ENCODE assay signal across 10 cellular contexts in the genomic region with DNA sequence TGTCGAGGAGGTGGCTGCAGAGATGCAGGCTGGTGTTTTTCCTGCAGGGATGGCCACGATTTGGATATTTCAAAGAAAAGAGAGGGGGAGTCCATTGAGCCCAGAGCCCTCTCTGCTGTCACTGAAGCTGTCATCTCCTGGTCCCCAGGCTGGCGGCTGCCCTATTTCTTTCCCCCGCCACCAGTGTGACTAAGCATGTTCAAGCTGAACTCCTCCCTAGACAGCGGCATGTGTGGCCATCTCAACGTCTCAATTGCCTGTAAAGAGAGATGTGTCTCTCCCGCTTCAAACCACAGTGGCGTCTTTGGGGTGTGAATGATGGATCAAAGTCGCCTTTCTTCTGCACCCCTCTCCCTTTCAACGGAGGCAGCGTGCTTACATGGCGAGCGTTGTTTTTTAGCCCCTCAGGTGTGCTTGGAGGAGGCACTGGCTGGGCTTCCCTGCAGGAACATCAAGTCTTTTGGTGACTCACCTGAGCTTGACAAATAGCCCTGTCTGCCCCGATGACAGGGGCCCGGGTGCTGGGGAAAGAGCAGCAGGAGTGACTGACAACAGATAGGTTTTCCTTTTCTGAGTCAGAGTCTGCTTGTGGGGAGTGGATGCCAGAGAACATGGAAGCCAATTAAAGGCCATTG.
A peak's percentile ranks its signal among the peaks of the same experiment; 100 is the strongest.
DNase-seq lines count a peak whose midpoint lies in the region; ATAC-seq and TF ChIP-seq lines count a peak whose summit lies in the region.
"Had no signal": no experiment of that assay in that cellular context is flagged by ENCODE, and none has a peak within 500 bp of the region (broad histone marks: within the 10 kb centered on the region; RNA-seq: fewer than 3 reads in every experiment).

No MANE protein-coding gene starts in this region.

- H3K27ac ChIP-seq in upper lobe of right lung = no peak overlapping the region

- H3K36me3 ChIP-seq in H7 (replicated peaks; ENCODE audit: control insufficient read depth, insufficient read depth, low read length) = no peaks in the 10 kb centered on the region
- H3K36me3 ChIP-seq in upper lobe of right lung = no peaks in the 10 kb centered on the region

- no peak for ATAC-seq in upper lobe of right lung
- ATAC-seq: CD8-positive, alpha-beta T cell; GM23338 had no signal

- H3K4me3 ChIP-seq in H7 (ENCODE audit: insufficient read depth, low read depth, low read length) (no peak overlapping the region), upper lobe of right lung (no peak overlapping the region)
- H3K4me3 ChIP-seq: BLaER1 treated with 17β-estradiol and CSF1 and Interleukin-3, amounts not matched to agents 10 nM and 100 nM; GM23338 had no signal

- TF ChIP-seq CTCF in upper lobe of right lung (IDR thresholded peaks at IDR 0.05) = no peak

- H3K27me3 ChIP-seq in H7 (ENCODE audit: control insufficient read depth, insufficient read depth, low read length) (no peaks in the 10 kb centered on the region; the same call in 1 of the 2 replicates), upper lobe of right lung (no peaks in the 10 kb centered on the region)

- H3K4me1 ChIP-seq in upper lobe of right lung = no peaks in the 10 kb centered on the region

- intact Hi-C loops in upper lobe of right lung (cut with DNase I) = no loop called here

- DNase-seq in H7 (peak; percentile 10), SW480 (ENCODE audit: low spot score) (peak; percentile 44), islet precursor cell (peak; percentile 42), upper lobe of right lung (peak; percentile 26), cerebellar nuclear complex (lab: John Stamatoyannopoulos, UW) (no peak), SW 1271 (lab: John Stamatoyannopoulos, UW) (no peak)
- DNase-seq: Calu3; CD8-positive, alpha-beta T cell had no signal

- no peaks in the 10 kb centered on the region for H3K9me3 ChIP-seq in upper lobe of right lung

Comparison
In these comparisons a context has a peak if more than half of its experiments do, and no peak if none do; other contexts are left out.
1. DNase-seq: peak in H7 (single experiment), SW480 (single experiment), islet precursor cell (single experiment) and upper lobe of right lung (single experiment); none in cerebellar nuclear complex (0 of 2) and SW 1271 (0 of 2).